9 cellular contexts compared by ENCODE assay signal in genomic region chr5:133032852-133033742, GRCh38. TPM values are rescaled to one million over a fixed set of nuclear protein-coding genes. Genes with fewer than 3 reads are reported as not detected.
DNase-seq lines count a peak whose midpoint lies in the region; ATAC-seq and TF ChIP-seq lines count a peak whose summit lies in the region.
"Had no signal": no experiment of that assay in that cellular context is flagged by ENCODE, and none has a peak within 500 bp of the region (broad histone marks: within the 10 kb centered on the region; RNA-seq: fewer than 3 reads in every experiment).

No MANE protein-coding gene starts in this region.

- H3K36me3 Mint-ChIP-seq in memory B cell, result no peaks in the 10 kb centered on the region

- TF ChIP-seq CTCF in GM06990 (IDR thresholded peaks at IDR 0.05; ENCODE audit: insufficient read depth, low read length, poor library complexity, severe bottlenecking) (no peak), Peyer's patch (IDR thresholded peaks at IDR 0.05) (no peak)

- H3K9me3 Mint-ChIP-seq in memory B cell, result peaks cover 1% of the 10 kb centered on the region

- H3K27me3 ChIP-seq in GM06990 (replicated peaks; ENCODE audit: control insufficient read depth, insufficient read depth, low read length) (no peaks in the 10 kb centered on the region), Peyer's patch (no peaks in the 10 kb centered on the region)
- H3K27me3 ChIP-seq: heart right ventricle had no signal

- no peak for TF ChIP-seq POLR2A in Peyer's patch (IDR thresholded peaks at IDR 0.05)

- no peaks in the 10 kb centered on the region for H3K36me3 ChIP-seq in GM06990 (ENCODE audit: control insufficient read depth, insufficient read depth, low read length)
- no peaks in the 10 kb centered on the region for H3K36me3 ChIP-seq in Peyer's patch
- H3K36me3 ChIP-seq: heart right ventricle had no signal

- DNase-seq in GM06990 (ENCODE audit: extremely low read depth, insufficient read length) (peak; percentile 37), Peyer's patch (peak in 2 of 3 donors; percentile 61 to 71), memory B cell (ENCODE audit: low spot score in 2 of 2) (peak; percentile 27 to 46), AG08396 (ENCODE audit: low spot score) (no peak), NCI-H69 (lab: John Stamatoyannopoulos, UW) (no peak), NCI-H2029 (lab: John Stamatoyannopoulos, UW) (no peak)
- DNase-seq: heart right ventricle had no signal

- peak overlapping the region; percentile 56 for H3K4me3 Mint-ChIP-seq in memory B cell

- H3K27ac ChIP-seq in Peyer's patch, result peak overlapping the region; percentile 9 to 79 (median 44)
- H3K27ac ChIP-seq: heart right ventricle had no signal

- H3K4me1 ChIP-seq in Peyer's patch, result peaks cover 0 to 9% (median 2%) of the 10 kb centered on the region in 4 donors
- H3K4me1 ChIP-seq: heart right ventricle had no signal

- no peaks in the 10 kb centered on the region for H3K9me3 ChIP-seq in Peyer's patch
- H3K9me3 ChIP-seq: heart right ventricle had no signal

- H3K4me1 Mint-ChIP-seq in memory B cell, result peaks cover 24% of the 10 kb centered on the region

- H3K4me3 ChIP-seq in GM06990 (replicated peaks; ENCODE audit: low read depth, low read length), result no peak overlapping the region
- no peak overlapping the region for H3K4me3 ChIP-seq in Peyer's patch
- H3K4me3 ChIP-seq: heart right ventricle had no signal

- H3K27me3 Mint-ChIP-seq in memory B cell, result no peaks in the 10 kb centered on the region

- H3K27ac Mint-ChIP-seq in memory B cell, result peak overlapping the region; percentile 92

- ATAC-seq in GM21529 (IDR thresholded peaks at IDR 0.05; ENCODE audit: unreplicated experiment) (peak; percentile 69), memory B cell (ENCODE audit: low read depth) (peak; percentile 92), GM18519 (IDR thresholded peaks at IDR 0.05; ENCODE audit: low FRiP score, unreplicated experiment) (no peak)
- ATAC-seq: heart right ventricle had no signal

RNA-seq across cellular contexts. Expression of gene ZCCHC10, which starts 6.7 kb away (rescaled TPM):
- 10 to 100 TPM in 3 of 4 donors, 1 to 10 TPM in 1; 8.3 to 22.0 (median 21.7) TPM for total RNA-seq in Peyer's patch

RNA-seq across cellular contexts. Expression of gene HSPA4, which starts 18.7 kb away (rescaled TPM):
- total RNA-seq in Peyer's patch, result 10 to 100 TPM; 18.0 to 78.4 (median 41.4) TPM

Comparison
In these comparisons a context has a peak if more than half of its experiments do, and no peak if none do; other contexts are left out.
1. DNase-seq: peak in GM06990 (single experiment), Peyer's patch (2 of 3) and memory B cell (2 of 2); none in AG08396 (single experiment), NCI-H69 (single experiment) and NCI-H2029 (single experiment).